In genomic region chr13:32200741-32201140, GRCh38 we compare ENCODE assay signal across 21 cellular contexts.
"Had no signal": no experiment of that assay in that cellular context is flagged by ENCODE, and none has a peak within 500 bp of the region (broad histone marks: within the 10 kb centered on the region; RNA-seq: fewer than 3 reads in every experiment).

No MANE protein-coding gene starts in this region.

- H3K27me3 ChIP-seq: stomach, suprapubic skin, tibial nerve had no signal

- H3K4me3 ChIP-seq: stomach, suprapubic skin, tibial nerve had no signal

- FAIRE-seq: islet of Langerhans, small intestine, TTC549, urothelium cell line had no signal

- H3K36me3 ChIP-seq: suprapubic skin, WERI-Rb-1 had no signal

- H3K27ac ChIP-seq: epithelial cell of prostate, stomach, suprapubic skin, tibial nerve, WERI-Rb-1 had no signal

- H3K9me3 ChIP-seq: stomach, suprapubic skin, tibial nerve had no signal

- H3K4me1 ChIP-seq: suprapubic skin, tibial nerve had no signal

- DNase-seq: activated CD4-positive, alpha-beta T cell treated with anti-CD3 and anti-CD28 coated beads, Interleukin-2, amount 10 ng/mL, durations not matched to agents 7 days and 5 days; activated CD4-positive, CD25-positive, alpha-beta regulatory T cell treated with anti-CD3 and anti-CD28 coated beads, Interleukin-2, amount 50 U/mL, for 72 hours; activated CD8-positive, alpha-beta memory T cell treated with anti-CD3 and anti-CD28 coated beads, Interleukin-2, amount 10 ng/mL, durations not matched to agents 7 days and 5 days; activated CD8-positive, alpha-beta T cell treated with anti-CD3 and anti-CD28 coated beads for 36 hours; activated effector memory CD4-positive, alpha-beta T cell treated with anti-CD3 and anti-CD28 coated beads, Interleukin-2, amount 50 U/mL, for 16 hours; activated naive CD4-positive, alpha-beta T cell treated with anti-CD3 and anti-CD28 coated beads, Interleukin-2, amount 10 ng/mL, durations not matched to agents 7 days and 5 days; activated T-cell treated with anti-CD3 and anti-CD28 coated beads for 4 hours; foreskin melanocyte; glutamatergic neuron; right cardiac atrium; small intestine; stimulated activated CD4-positive, alpha-beta T cell treated with anti-CD3 and anti-CD28 coated beads, Interleukin-2, amount 100 ng/mL, for 24 hours; stomach; T-cell; WERI-Rb-1 had no signal
